Comparison of ENCODE assay signal across 11 cellular contexts in genomic region chr1:109438798-109439297, GRCh38. TPM values are rescaled to one million over a fixed set of nuclear protein-coding genes. Genes with fewer than 3 reads are reported as not detected.
A peak's percentile ranks its signal among the peaks of the same experiment; 100 is the strongest.
DNase-seq lines count a peak whose midpoint lies in the region; ATAC-seq, FAIRE-seq and TF ChIP-seq lines count a peak whose summit lies in the region.
"Had no signal": no experiment of that assay in that cellular context is flagged by ENCODE, and none has a peak within 500 bp of the region (broad histone marks: within the 10 kb centered on the region; RNA-seq: fewer than 3 reads in every experiment).

No MANE protein-coding gene starts in this region.

- H3K4me1 ChIP-seq in astrocyte (ENCODE audit: insufficient read depth, low read length) (peaks cover 11% of the 10 kb centered on the region), upper lobe of left lung (no peaks in the 10 kb centered on the region)
- H3K4me1 ChIP-seq in CD8-positive, alpha-beta memory T cell (ENCODE audit: insufficient read depth, low read length) = no peaks in the 10 kb centered on the region
- H3K4me1 ChIP-seq: parathyroid adenoma had no signal

- POLR2A ChIA-PET in CD8-positive, alpha-beta memory T cell (lab: Charles Lee) = no interaction called here

- H3K36me3 Mint-ChIP-seq in astrocyte (ENCODE audit: low read depth, unreplicated experiment) = peaks cover 2% of the 10 kb centered on the region
- no peaks in the 10 kb centered on the region for H3K36me3 Mint-ChIP-seq in CD8-positive, alpha-beta memory T cell

- H3K4me3 Mint-ChIP-seq in astrocyte (ENCODE audit: unreplicated experiment) = no peak overlapping the region
- H3K4me3 Mint-ChIP-seq in CD8-positive, alpha-beta memory T cell = no peak overlapping the region

- peak overlapping the region; percentile 49 for H2AFZ ChIP-seq in astrocyte (ENCODE audit: low read depth, low read length)
- H2AFZ ChIP-seq: parathyroid adenoma had no signal

- ATAC-seq in upper lobe of left lung (ENCODE audit: low FRiP score in 2 of 2) = no peak

- H3K79me2 ChIP-seq in astrocyte (ENCODE audit: insufficient read depth, low read length) = no peaks in the 10 kb centered on the region
- H3K79me2 ChIP-seq: parathyroid adenoma had no signal

- no peak for TF ChIP-seq EP300 in upper lobe of left lung (IDR thresholded peaks at IDR 0.05)

- no peaks in the 10 kb centered on the region for H3K9me3 ChIP-seq in astrocyte (ENCODE audit: insufficient read depth, low read depth, low read length)
- no peaks in the 10 kb centered on the region for H3K9me3 ChIP-seq in upper lobe of left lung
- H3K9me3 ChIP-seq in CD8-positive, alpha-beta memory T cell (ENCODE audit: low read length) = no peaks in the 10 kb centered on the region

- H3K4me3 ChIP-seq in astrocyte (ENCODE audit: insufficient read depth, low read depth, low read length) (no peak overlapping the region), upper lobe of left lung (no peak overlapping the region)
- H3K4me3 ChIP-seq in CD8-positive, alpha-beta memory T cell (ENCODE audit: low read length) = no peak overlapping the region

- no peak for TF ChIP-seq POLR2A in upper lobe of left lung (IDR thresholded peaks at IDR 0.05)

- no peaks in the 10 kb centered on the region for H3K4me1 Mint-ChIP-seq in astrocyte (ENCODE audit: low read depth, unreplicated experiment)
- H3K4me1 Mint-ChIP-seq in CD8-positive, alpha-beta memory T cell = no peaks in the 10 kb centered on the region

- WGBS in upper lobe of left lung, 2 donors = 68 to 72% methylated on average over 3 of the region's 3 CpGs

- H3K36me3 ChIP-seq in astrocyte (ENCODE audit: insufficient read depth, low read length) = no peaks in the 10 kb centered on the region
- no peaks in the 10 kb centered on the region for H3K36me3 ChIP-seq in upper lobe of left lung
- no peaks in the 10 kb centered on the region for H3K36me3 ChIP-seq in CD8-positive, alpha-beta memory T cell (ENCODE audit: insufficient read depth, low read length)

- no peaks in the 10 kb centered on the region for H3K9me3 Mint-ChIP-seq in astrocyte (ENCODE audit: unreplicated experiment)
- no peaks in the 10 kb centered on the region for H3K9me3 Mint-ChIP-seq in CD8-positive, alpha-beta memory T cell

- DNase-seq in Daoy (ENCODE audit: low read depth) (peak; percentile 78), HS-27A (ENCODE audit: low read depth) (peak; percentile 68), astrocyte (ENCODE audit: low read depth) (peak; percentile 93), lung microvascular endothelial cell (ENCODE audit: low read depth in 2 of 2) (peak; percentile 24 to 82), COR-L47 (lab: John Stamatoyannopoulos, UW) (no peak), upper lobe of left lung (no peak), epidermal melanocyte (ENCODE audit: insufficient read length, low spot score) (no peak)
- no peak for DNase-seq in CD8-positive, alpha-beta memory T cell
- DNase-seq: activated naive CD4-positive, alpha-beta T cell treated with anti-CD3 and anti-CD28 coated beads, Interleukin-2, amount 50 U/mL, for 16 hours; hypothalamus had no signal

- H4K20me1 ChIP-seq in astrocyte (ENCODE audit: insufficient read depth, low read length) = no peaks in the 10 kb centered on the region

- H3K27ac Mint-ChIP-seq in astrocyte (ENCODE audit: unreplicated experiment) = no peak overlapping the region
- no peak overlapping the region for H3K27ac Mint-ChIP-seq in CD8-positive, alpha-beta memory T cell

- CTCF ChIA-PET in CD8-positive, alpha-beta memory T cell (lab: Charles Lee) = interaction anchor here (1.0 kb wide), 1 partner anchor 45 kb away, joined by 3 read pairs; the partner anchor contains the start of gene ATXN7L2

- H3K27ac ChIP-seq in astrocyte (ENCODE audit: low read depth, low read length) (peak overlapping the region; percentile 83), upper lobe of left lung (no peak overlapping the region)
- no peak overlapping the region for H3K27ac ChIP-seq in CD8-positive, alpha-beta memory T cell (ENCODE audit: low read depth, low read length)
- H3K27ac ChIP-seq: parathyroid adenoma had no signal

- H3K27me3 ChIP-seq in astrocyte (ENCODE audit: insufficient read depth, low read length) (peaks cover 6% of the 10 kb centered on the region), upper lobe of left lung (no peaks in the 10 kb centered on the region)
- peaks cover 9% of the 10 kb centered on the region for H3K27me3 ChIP-seq in CD8-positive, alpha-beta memory T cell (ENCODE audit: insufficient read depth, low read length, poor library complexity, severe bottlenecking)

- no peak for TF ChIP-seq CTCF in astrocyte (IDR thresholded peaks at IDR 0.05; ENCODE audit: insufficient read depth, low read depth, low read length)
- no peak for TF ChIP-seq CTCF in upper lobe of left lung (IDR thresholded peaks at IDR 0.05)

- H3K4me2 ChIP-seq in astrocyte (ENCODE audit: low read length) = peak overlapping the region; percentile 65

- no peak for FAIRE-seq in astrocyte (lab: Jason Lieb, UNC)

- peak overlapping the region; percentile 28 for H3K9ac ChIP-seq in astrocyte (ENCODE audit: low read length)
- H3K9ac ChIP-seq: parathyroid adenoma had no signal

- no peaks in the 10 kb centered on the region for H3K27me3 Mint-ChIP-seq in astrocyte (ENCODE audit: low read depth, unreplicated experiment)
- peaks cover 7 to 19% of the 10 kb centered on the region in 2 donors for H3K27me3 Mint-ChIP-seq in CD8-positive, alpha-beta memory T cell

RNA-seq across cellular contexts. Expression of gene PSMA5, which starts 12.6 kb away (rescaled TPM):
- total RNA-seq in Daoy (2014; rRNA removed; shearing (Covaris generic)) = 218 and 382 TPM in 2 replicates
- total RNA-seq in astrocyte (143 and 148 TPM in 2 replicates), lung microvascular endothelial cell (33.7 and 42.5 TPM in 2 replicates), upper lobe of left lung (10 to 100 TPM; 15.2 to 69.5 (median 29.8) TPM)
- 100 to 1,000 TPM; 207 to 238 TPM for total RNA-seq in CD8-positive, alpha-beta memory T cell
- polyA plus RNA-seq in CD8-positive, alpha-beta memory T cell = 120 TPM

RNA-seq across cellular contexts. Expression of gene SYPL2, which starts 27.5 kb away (rescaled TPM):
- total RNA-seq in Daoy (2014; rRNA removed; shearing (Covaris generic)) = 0.15 and 4.3 TPM in 2 replicates
- total RNA-seq in astrocyte (0.70 and 0.77 TPM in 2 replicates), lung microvascular endothelial cell (under 0.01 TPM in 1 of 2 replicates, not detected in the other), upper lobe of left lung (1 to 10 TPM in 4 of 6 donors, under 1 TPM in 2; 0.30 to 3.1 (median 1.1) TPM)
- total RNA-seq in CD8-positive, alpha-beta memory T cell = under 1 TPM in 1 of 2 experiments, not detected in 1; 0.07 TPM
- polyA plus RNA-seq in CD8-positive, alpha-beta memory T cell = 0.07 TPM

RNA-seq across cellular contexts. Expression of gene SORT1, which starts 41.1 kb away (rescaled TPM):
- 14.1 and 16.3 TPM in 2 replicates for total RNA-seq in Daoy (2014; rRNA removed; shearing (Covaris generic))
- total RNA-seq in astrocyte = 135 and 138 TPM in 2 replicates
- total RNA-seq in lung microvascular endothelial cell = 9.5 and 11.6 TPM in 2 replicates
- 100 to 1,000 TPM; 105 to 222 (median 116) TPM for total RNA-seq in upper lobe of left lung
- total RNA-seq in CD8-positive, alpha-beta memory T cell = 1 to 10 TPM; 3.0 to 3.9 TPM
- 0.16 TPM for polyA plus RNA-seq in CD8-positive, alpha-beta memory T cell

RNA-seq across cellular contexts. Expression of gene ATXN7L2, which starts 44.9 kb away (rescaled TPM):
- total RNA-seq in Daoy (2014; rRNA removed; shearing (Covaris generic)) = 8.6 and 14.2 TPM in 2 replicates
- total RNA-seq in astrocyte = 5.5 and 6.2 TPM in 2 replicates
- 0.65 and 0.79 TPM in 2 replicates for total RNA-seq in lung microvascular endothelial cell
- total RNA-seq in upper lobe of left lung = 10 to 100 TPM in 1 of 6 donors, 1 to 10 TPM in 5; 2.3 to 19.9 (median 5.3) TPM
- total RNA-seq in CD8-positive, alpha-beta memory T cell = 10 to 100 TPM; 14.6 to 15.3 TPM
- polyA plus RNA-seq in CD8-positive, alpha-beta memory T cell = 8.7 TPM

RNA-seq across cellular contexts. Expression of gene CYB561D1, which starts 55.0 kb away (rescaled TPM):
- total RNA-seq in Daoy (2014; rRNA removed; shearing (Covaris generic)) = 5.8 and 9.2 TPM in 2 replicates
- total RNA-seq in astrocyte (9.4 and 11.9 TPM in 2 replicates), lung microvascular endothelial cell (3.1 and 4.6 TPM in 2 replicates), upper lobe of left lung (10 to 100 TPM in 3 of 6 donors, 1 to 10 TPM in 3; 4.2 to 16.4 (median 9.9) TPM)
- total RNA-seq in CD8-positive, alpha-beta memory T cell = 10 to 100 TPM in 1 of 2 experiments, 1 to 10 TPM in 1; 9.9 to 10.6 TPM
- 15.4 TPM for polyA plus RNA-seq in CD8-positive, alpha-beta memory T cell

Comparison
In these comparisons a context has a peak if more than half of its experiments do, and no peak if none do; other contexts are left out.
1. DNase-seq: peak in Daoy (single experiment), HS-27A (single experiment), astrocyte (single experiment) and lung microvascular endothelial cell (2 of 2); none in COR-L47 (single experiment), upper lobe of left lung (0 of 2), epidermal melanocyte (single experiment) and CD8-positive, alpha-beta memory T cell (0 of 5).